ENCODE assay signal across 12 cellular contexts in the genomic region with DNA sequence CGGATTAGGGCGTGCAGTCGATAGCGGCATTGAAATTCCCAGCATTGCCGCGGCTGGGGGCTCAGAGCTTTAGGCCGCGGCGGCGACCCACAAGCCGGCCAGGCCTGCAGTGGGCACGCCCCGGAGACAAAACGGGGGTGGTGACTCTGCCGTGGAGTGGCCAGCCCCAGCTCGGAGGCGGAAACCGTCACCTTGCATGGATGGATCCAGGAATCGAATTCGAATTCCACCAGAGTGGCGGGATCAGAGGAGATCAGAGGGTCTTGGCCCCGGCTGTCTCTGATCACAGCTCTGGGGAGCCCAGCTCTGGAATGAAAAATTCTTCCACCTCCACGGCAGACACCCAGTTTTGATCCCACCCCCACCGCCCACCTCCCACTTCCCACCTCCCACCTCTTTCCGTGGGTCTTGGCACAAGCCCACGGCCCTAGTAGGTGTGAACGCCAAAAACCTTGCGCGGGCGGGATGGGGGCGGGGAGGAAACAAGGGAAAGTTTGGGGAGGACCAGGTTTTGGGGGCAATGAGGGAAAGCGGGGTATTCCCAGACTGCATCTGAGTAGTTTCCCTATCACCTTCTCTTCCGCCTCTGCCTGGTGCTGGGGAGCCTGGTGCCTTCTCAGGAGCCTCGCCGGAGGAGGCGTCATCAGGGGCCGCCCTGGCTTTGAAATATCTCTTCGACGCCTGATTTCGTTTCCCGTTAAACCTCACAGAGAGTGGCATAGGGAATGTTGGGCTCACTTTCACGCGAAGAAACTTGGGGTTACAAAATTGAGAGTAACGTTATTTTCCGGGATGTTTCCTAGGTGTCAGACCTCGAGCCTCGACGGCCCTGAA.
A peak's percentile ranks its signal among the peaks of the same experiment; 100 is the strongest.
DNase-seq lines count a peak whose midpoint lies in the region; ATAC-seq lines count a peak whose summit lies in the region.
"Had no signal": no experiment of that assay in that cellular context is flagged by ENCODE, and none has a peak within 500 bp of the region (broad histone marks: within the 10 kb centered on the region; RNA-seq: fewer than 3 reads in every experiment).

No MANE protein-coding gene starts in this region.

- H3K27ac ChIP-seq in skin epidermis = peak overlapping the region in 14 of 21 experiments; percentile 46 to 97 (median 92)

- peak overlapping the region; percentile 61 for H3K4me3 ChIP-seq in HAP-1
- H3K4me3 ChIP-seq in adipocyte (ENCODE audit: low read length) = peak overlapping the region; percentile 88
- peak overlapping the region; percentile 64 for H3K4me3 ChIP-seq in iPS-15b (ENCODE audit: low read depth, low read length)
- peak overlapping the region; percentile 53 to 78 (median 62) for H3K4me3 ChIP-seq in skin epidermis

- H3K4me1 ChIP-seq in HAP-1 (no peaks in the 10 kb centered on the region), adipocyte (ENCODE audit: control insufficient read depth, insufficient read depth, low read length) (no peaks in the 10 kb centered on the region), iPS-15b (ENCODE audit: control insufficient read depth, insufficient read depth, low read length) (no peaks in the 10 kb centered on the region)

- H3K36me3 ChIP-seq in HAP-1 (replicated peaks) = no peaks in the 10 kb centered on the region
- H3K36me3 ChIP-seq in adipocyte (ENCODE audit: control insufficient read depth, insufficient read depth, low read length, severe bottlenecking) = no peaks in the 10 kb centered on the region
- no peaks in the 10 kb centered on the region for H3K36me3 ChIP-seq in iPS-15b (ENCODE audit: control insufficient read depth, insufficient read depth, low read length)

- H3K9ac ChIP-seq in adipocyte (ENCODE audit: low read length) (peak overlapping the region; percentile 90), iPS-15b (ENCODE audit: low read depth, low read length) (no peak overlapping the region)

- H3K27me3 ChIP-seq in HAP-1 (ENCODE audit: low read depth) = no peaks in the 10 kb centered on the region
- no peaks in the 10 kb centered on the region for H3K27me3 ChIP-seq in adipocyte (replicated peaks; ENCODE audit: control insufficient read depth, insufficient read depth, low read length)
- peaks cover 79% of the 10 kb centered on the region for H3K27me3 ChIP-seq in iPS-15b (ENCODE audit: control insufficient read depth, insufficient read depth, low read length)

- DNase-seq in HAP-1 (ENCODE audit: low spot score in 2 of 2) (no peak), adipocyte (ENCODE audit: low read depth) (no peak), NCI-H1092 (lab: John Stamatoyannopoulos, UW) (no peak)
- no peak for DNase-seq in stimulated activated CD4-positive, alpha-beta T cell treated with anti-CD3 and anti-CD28 coated beads, Interleukin-2, amount 100 ng/mL, for 48 hours
- DNase-seq: activated B cell treated with CpG ODN at 0.5 μM for 24 hours; naive B cell; NCI-H1694 treated with DMSO at 0.1 percent for 48 hours; stimulated activated naive CD4-positive, alpha-beta T cell had no signal

- in situ Hi-C loops in HAP-1 (cut with MboI; ENCODE audit: low sequenced_read_pairs) = loop anchor here (10.0 to 25.0 kb wide), 3 partner anchors 526 to 974 kb away; partner anchors contain the start of gene IRX5

- ATAC-seq in GM21737 (IDR thresholded peaks at IDR 0.05; ENCODE audit: unreplicated experiment) (no peak), GM19452 (IDR thresholded peaks at IDR 0.05; ENCODE audit: unreplicated experiment) (no peak)

- no peaks in the 10 kb centered on the region for H3K9me3 ChIP-seq in HAP-1
- H3K9me3 ChIP-seq in adipocyte (ENCODE audit: control insufficient read depth, low read length) = no peaks in the 10 kb centered on the region
- H3K9me3 ChIP-seq in iPS-15b (ENCODE audit: control insufficient read depth, insufficient read depth, low read length) = no peaks in the 10 kb centered on the region
